In genomic region chr10:3836222-3836820, GRCh38 we compare ENCODE assay signal across 10 cellular contexts. TPM values are rescaled to one million over a fixed set of nuclear protein-coding genes. Genes with fewer than 3 reads are reported as not detected.
DNase-seq lines count a peak whose midpoint lies in the region; ATAC-seq and TF ChIP-seq lines count a peak whose summit lies in the region.
"Had no signal": no experiment of that assay in that cellular context is flagged by ENCODE, and none has a peak within 500 bp of the region (broad histone marks: within the 10 kb centered on the region; RNA-seq: fewer than 3 reads in every experiment).

No MANE protein-coding gene starts in this region.

- H3K4ac ChIP-seq in H9 (ENCODE audit: low read depth, low read length) = no peak overlapping the region

- H2AK5ac ChIP-seq in H9 (ENCODE audit: insufficient read length, low read length) = no peak overlapping the region

- no peaks in the 10 kb centered on the region for H3K79me1 ChIP-seq in H9 (ENCODE audit: insufficient read depth, low read depth, low read length, poor library complexity, severe bottlenecking)

- H2BK20ac ChIP-seq in H9 (ENCODE audit: low read depth, low read length, poor library complexity, severe bottlenecking) = no peak overlapping the region

- H3K18ac ChIP-seq in H9 (ENCODE audit: insufficient read length, low read depth, low read length) = no peak overlapping the region

- H2BK5ac ChIP-seq in H9 (ENCODE audit: insufficient read length, low read length) = no peak overlapping the region

- H3K27ac ChIP-seq in H9 (ENCODE audit: insufficient read length, low read depth, low read length) = no peak overlapping the region

- no peak overlapping the region for H3K56ac ChIP-seq in H9 (ENCODE audit: insufficient read length, low read depth, low read length)

- H3K9ac ChIP-seq in H9 (ENCODE audit: extremely low read depth, insufficient read length, low read length) = no peak overlapping the region

- H4K91ac ChIP-seq in H9 (ENCODE audit: insufficient read length, low read depth, low read length) = no peak overlapping the region

- no peak overlapping the region for H4K5ac ChIP-seq in H9 (ENCODE audit: insufficient read length, low read depth, low read length)

- peak overlapping the region; percentile 47 for H3K4me3 Mint-ChIP-seq in activated T-cell treated with anti-CD3 and anti-CD28 coated beads, Interleukin-2, amount 50 U/mL, for 24 hours
- peak overlapping the region; percentile 8 for H3K4me3 Mint-ChIP-seq in T-helper 2 cell treated with Interferon-gamma antibody and Interleukin-4, amounts not matched to agents 5 μg/mL and 100 μg/mL, for 36 hours
- H3K4me3 Mint-ChIP-seq in stimulated activated naive CD8-positive, alpha-beta T cell treated with anti-CD3 and anti-CD28 coated beads, Interleukin-15, Interleukin-2, amounts not matched to agents 100 ng/mL and 50 ng/mL, for 24 hours = peak overlapping the region; percentile 49
- no peak overlapping the region for H3K4me3 Mint-ChIP-seq in H9

- H3K4me1 ChIP-seq in H9 (ENCODE audit: insufficient read depth, low read length) = no peaks in the 10 kb centered on the region

- H3K36me3 Mint-ChIP-seq in activated T-cell treated with anti-CD3 and anti-CD28 coated beads, Interleukin-2, amount 50 U/mL, for 24 hours (ENCODE audit: low read depth) = no peaks in the 10 kb centered on the region
- no peaks in the 10 kb centered on the region for H3K36me3 Mint-ChIP-seq in T-helper 2 cell treated with Interferon-gamma antibody and Interleukin-4, amounts not matched to agents 5 μg/mL and 100 μg/mL, for 36 hours (ENCODE audit: low read depth)
- no peaks in the 10 kb centered on the region for H3K36me3 Mint-ChIP-seq in stimulated activated naive CD8-positive, alpha-beta T cell treated with anti-CD3 and anti-CD28 coated beads, Interleukin-15, Interleukin-2, amounts not matched to agents 100 ng/mL and 50 ng/mL, for 24 hours (ENCODE audit: low read depth)
- no peaks in the 10 kb centered on the region; a peak in 1 of 7 replicates for H3K36me3 Mint-ChIP-seq in H9 (ENCODE audit: insufficient read depth in 1 of 3, low read depth in 3 of 3)

- WGBS in H9 (ENCODE audit: extremely low coverage, insufficient read length, low lambda C conversion rate) = no CpG with 5 or more reads among the region's 2 CpGs

- H2AFZ ChIP-seq in H9 (ENCODE audit: low read length) = no peak overlapping the region

- H4K20me1 ChIP-seq in H9 (ENCODE audit: control insufficient read depth, insufficient read depth, insufficient read length) = no peaks in the 10 kb centered on the region

- no peak overlapping the region for H2BK15ac ChIP-seq in H9 (ENCODE audit: low read depth, low read length)

- H2BK120ac ChIP-seq in H9 (ENCODE audit: low read depth, low read length, poor library complexity, severe bottlenecking) = no peak overlapping the region

- TF ChIP-seq CTCF in H9 (conservative IDR thresholded peaks at IDR 0.05) = no peak

- H3K14ac ChIP-seq in H9 (ENCODE audit: insufficient read depth, low read length) = no peak overlapping the region

- no peak overlapping the region for H2BK12ac ChIP-seq in H9 (ENCODE audit: insufficient read length, low read depth, low read length)

- H3K9me3 Mint-ChIP-seq in activated T-cell treated with anti-CD3 and anti-CD28 coated beads, Interleukin-2, amount 50 U/mL, for 24 hours = no peaks in the 10 kb centered on the region
- H3K9me3 Mint-ChIP-seq in T-helper 2 cell treated with Interferon-gamma antibody and Interleukin-4, amounts not matched to agents 5 μg/mL and 100 μg/mL, for 36 hours = no peaks in the 10 kb centered on the region
- no peaks in the 10 kb centered on the region for H3K9me3 Mint-ChIP-seq in stimulated activated naive CD8-positive, alpha-beta T cell treated with anti-CD3 and anti-CD28 coated beads, Interleukin-15, Interleukin-2, amounts not matched to agents 100 ng/mL and 50 ng/mL, for 24 hours
- no peaks in the 10 kb centered on the region for H3K9me3 Mint-ChIP-seq in H9

- peak; percentile 58 for ATAC-seq in HG02642 (IDR thresholded peaks at IDR 0.05; ENCODE audit: poor library complexity, unreplicated experiment)

- no peaks in the 10 kb centered on the region for H3K79me2 ChIP-seq in H9 (ENCODE audit: insufficient read depth, low read length)

- H3T11ph ChIP-seq in H9 (ENCODE audit: low read length) = no peak overlapping the region

- peak overlapping the region; percentile 73 for H3K27ac Mint-ChIP-seq in activated T-cell treated with anti-CD3 and anti-CD28 coated beads, Interleukin-2, amount 50 U/mL, for 24 hours
- H3K27ac Mint-ChIP-seq in T-helper 2 cell treated with Interferon-gamma antibody and Interleukin-4, amounts not matched to agents 5 μg/mL and 100 μg/mL, for 36 hours = no peak overlapping the region
- peak overlapping the region; percentile 69 for H3K27ac Mint-ChIP-seq in stimulated activated naive CD8-positive, alpha-beta T cell treated with anti-CD3 and anti-CD28 coated beads, Interleukin-15, Interleukin-2, amounts not matched to agents 100 ng/mL and 50 ng/mL, for 24 hours
- H3K27ac Mint-ChIP-seq in H9 = no peak overlapping the region

- no peak overlapping the region for H4K8ac ChIP-seq in H9 (replicated peaks; ENCODE audit: insufficient read length, low read depth, low read length)

- no peaks in the 10 kb centered on the region for H3K9me3 ChIP-seq in H9 (ENCODE audit: control insufficient read depth, low read depth, low read length)

- no peak overlapping the region for H3K4me2 ChIP-seq in H9 (ENCODE audit: insufficient read depth, insufficient read length, low read length)

- H3K27me3 ChIP-seq in H9 (ENCODE audit: insufficient read depth, low read length) = no peaks in the 10 kb centered on the region

- peaks cover 66% of the 10 kb centered on the region for H3K4me1 Mint-ChIP-seq in activated T-cell treated with anti-CD3 and anti-CD28 coated beads, Interleukin-2, amount 50 U/mL, for 24 hours (ENCODE audit: low read depth)
- H3K4me1 Mint-ChIP-seq in T-helper 2 cell treated with Interferon-gamma antibody and Interleukin-4, amounts not matched to agents 5 μg/mL and 100 μg/mL, for 36 hours (ENCODE audit: low read depth) = peaks cover 36% of the 10 kb centered on the region
- H3K4me1 Mint-ChIP-seq in stimulated activated naive CD8-positive, alpha-beta T cell treated with anti-CD3 and anti-CD28 coated beads, Interleukin-15, Interleukin-2, amounts not matched to agents 100 ng/mL and 50 ng/mL, for 24 hours (ENCODE audit: low read depth) = peaks cover 56% of the 10 kb centered on the region
- H3K4me1 Mint-ChIP-seq in H9 = peaks cover 6 to 11% of the 10 kb centered on the region in 2 experiments

- no peaks in the 10 kb centered on the region for H3K27me3 Mint-ChIP-seq in activated T-cell treated with anti-CD3 and anti-CD28 coated beads, Interleukin-2, amount 50 U/mL, for 24 hours
- no peaks in the 10 kb centered on the region for H3K27me3 Mint-ChIP-seq in T-helper 2 cell treated with Interferon-gamma antibody and Interleukin-4, amounts not matched to agents 5 μg/mL and 100 μg/mL, for 36 hours (ENCODE audit: low read depth)
- H3K27me3 Mint-ChIP-seq in stimulated activated naive CD8-positive, alpha-beta T cell treated with anti-CD3 and anti-CD28 coated beads, Interleukin-15, Interleukin-2, amounts not matched to agents 100 ng/mL and 50 ng/mL, for 24 hours = no peaks in the 10 kb centered on the region
- H3K27me3 Mint-ChIP-seq in H9 (ENCODE audit: low read depth) = no peaks in the 10 kb centered on the region

- no peak for DNase-seq in activated T-cell treated with anti-CD3 and anti-CD28 coated beads, Interleukin-2, amount 50 U/mL, for 24 hours
- DNase-seq in activated T-cell treated with anti-CD3 and anti-CD28 coated beads, Interleukin-2, amount 50 U/mL, for 48 hours = no peak
- DNase-seq in T-helper 2 cell treated with Interferon-gamma antibody and Interleukin-4, amounts not matched to agents 5 μg/mL and 100 μg/mL, for 36 hours (ENCODE audit: low spot score) = no peak
- no peak for DNase-seq in H9
- no peak for DNase-seq in putamen (ENCODE audit: low spot score)
- no peak for DNase-seq in DMS53 (lab: John Stamatoyannopoulos, UW)
- DNase-seq: NCI-H187, SHP77 treated with DMSO at 0.1 percent for 48 hours had no signal

- no peaks in the 10 kb centered on the region for H3K23me2 ChIP-seq in H9 (ENCODE audit: insufficient read length, low read depth, low read length, poor library complexity, severe bottlenecking)

- H3K23ac ChIP-seq in H9 (ENCODE audit: insufficient read length, low read depth, low read length) = no peak overlapping the region

RNA-seq across cellular contexts. Expression of gene KLF6, which starts 51.3 kb away (rescaled TPM):
- total RNA-seq in H9 (2021) = 19.3 and 20.9 TPM in 2 replicates

Comparison
In these comparisons a context has a peak if more than half of its experiments do, and no peak if none do; other contexts are left out.
1. H3K27ac Mint-ChIP-seq: peak in activated T-cell treated with anti-CD3 and anti-CD28 coated beads, Interleukin-2, amount 50 U/mL, for 24 hours (single experiment) and stimulated activated naive CD8-positive, alpha-beta T cell treated with anti-CD3 and anti-CD28 coated beads, Interleukin-15, Interleukin-2, amounts not matched to agents 100 ng/mL and 50 ng/mL, for 24 hours (single experiment); none in T-helper 2 cell treated with Interferon-gamma antibody and Interleukin-4, amounts not matched to agents 5 μg/mL and 100 μg/mL, for 36 hours (single experiment) and H9 (0 of 3).
2. H3K4me3 Mint-ChIP-seq: peak in activated T-cell treated with anti-CD3 and anti-CD28 coated beads, Interleukin-2, amount 50 U/mL, for 24 hours (single experiment), T-helper 2 cell treated with Interferon-gamma antibody and Interleukin-4, amounts not matched to agents 5 μg/mL and 100 μg/mL, for 36 hours (single experiment) and stimulated activated naive CD8-positive, alpha-beta T cell treated with anti-CD3 and anti-CD28 coated beads, Interleukin-15, Interleukin-2, amounts not matched to agents 100 ng/mL and 50 ng/mL, for 24 hours (single experiment); none in H9 (0 of 2).